Comparison of ENCODE assay signal across 25 cellular contexts in genomic region chr4:81162752-81163458, GRCh38.
"Had no signal": no experiment of that assay in that cellular context is flagged by ENCODE, and none has a peak within 500 bp of the region (broad histone marks: within the 10 kb centered on the region; RNA-seq: fewer than 3 reads in every experiment).

No MANE protein-coding gene starts in this region.

- DNase-seq: activated B cell treated with CpG ODN at 0.5 μM for 24 hours; activated CD4-positive, alpha-beta T cell treated with anti-CD3 and anti-CD28 coated beads for 48 hours; activated CD4-positive, alpha-beta T cell treated with anti-CD3 and anti-CD28 coated beads, Interleukin-2, amount 50 U/mL, for 1 hour; activated CD4-positive, alpha-beta T cell treated with anti-CD3 and anti-CD28 coated beads, Interleukin-2, amount 50 U/mL, for 48 hours; activated CD8-positive, alpha-beta memory T cell treated with anti-CD3 and anti-CD28 coated beads for 24 hours; activated CD8-positive, alpha-beta T cell treated with anti-CD3 and anti-CD28 coated beads for 36 hours; activated effector memory CD4-positive, alpha-beta T cell treated with Interleukin-2 at 50 U/mL for 16 hours; activated gamma-delta T cell treated with Interleukin-2 at 50 U/mL for 16 hours; activated naive CD4-positive, alpha-beta T cell treated with anti-CD3 and anti-CD28 coated beads, Interleukin-2, amount 50 U/mL, for 16 hours; activated naive CD4-positive, alpha-beta T cell treated with Interleukin-2 at 50 U/mL for 16 hours; activated T-cell treated with anti-CD3 and anti-CD28 coated beads, Interleukin-2, amount 50 U/mL, for 4 hours; amniotic stem cell; anterior cingulate cortex; brain microvascular endothelial cell; dorsolateral prefrontal cortex; effector memory CD4-positive, alpha-beta T cell; endodermal cell; foreskin fibroblast; head of caudate nucleus; T1000; WERI-Rb-1 had no signal

- H3K27me3 ChIP-seq: brain microvascular endothelial cell had no signal

- H3K27ac ChIP-seq: brain microvascular endothelial cell, coronary artery, dorsolateral prefrontal cortex, WERI-Rb-1 had no signal

- H3K4me3 ChIP-seq: coronary artery, dorsolateral prefrontal cortex had no signal

- ATAC-seq: activated CD4-positive, CD25-positive, alpha-beta regulatory T cell treated with anti-CD3 and anti-CD28 coated beads, Interleukin-2, amount 50 U/mL, for 24 hours; activated CD8-positive, alpha-beta T cell treated with anti-CD3 and anti-CD28 coated beads for 36 hours; activated T-cell treated with anti-CD3 and anti-CD28 coated beads, Interleukin-2, amount 50 U/mL, for 4 hours; activated T-helper 17 cell treated with anti-CD3 and anti-CD28 coated beads, Interleukin-2, amount 50 U/mL, for 72 hours; esophagus mucosa had no signal

- H3K36me3 ChIP-seq: brain microvascular endothelial cell, WERI-Rb-1 had no signal
